Comparison of ENCODE assay signal across 9 cellular contexts in the genomic region with DNA sequence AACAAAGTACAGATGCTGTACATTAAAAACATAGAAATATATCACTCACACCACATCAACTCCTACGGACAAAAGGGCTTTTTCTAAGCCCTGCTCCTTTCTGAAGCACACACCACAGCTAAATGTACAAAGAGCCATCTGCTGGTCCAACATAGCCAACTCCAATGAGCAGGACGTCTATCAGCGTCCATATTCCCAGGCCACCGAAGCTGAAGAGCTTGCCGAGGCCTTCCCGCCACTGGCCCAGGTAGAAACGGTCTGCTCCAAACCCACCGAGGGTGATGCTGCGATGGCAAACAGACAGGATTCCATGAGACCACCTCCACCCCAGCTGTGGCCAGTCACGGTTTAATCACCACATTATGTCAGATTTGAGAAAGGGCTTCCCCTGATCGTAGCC. TPM values are rescaled to one million over a fixed set of nuclear protein-coding genes. Genes with fewer than 3 reads are reported as not detected.
DNase-seq lines count a peak whose midpoint lies in the region; ATAC-seq and TF ChIP-seq lines count a peak whose summit lies in the region.
"Had no signal": no experiment of that assay in that cellular context is flagged by ENCODE, and none has a peak within 500 bp of the region (broad histone marks: within the 10 kb centered on the region; RNA-seq: fewer than 3 reads in every experiment).

No MANE protein-coding gene starts in this region.

- no peaks in the 10 kb centered on the region for H3K9me3 ChIP-seq in AG04450 (ENCODE audit: control insufficient read depth, insufficient read depth, low read length)
- no peaks in the 10 kb centered on the region for H3K9me3 ChIP-seq in mesodermal cell (ENCODE audit: control insufficient read depth, low read length)
- H3K9me3 ChIP-seq: SJSA1 had no signal

- no peak overlapping the region for H3K4me3 ChIP-seq in AG04450 (ENCODE audit: low read depth, low read length)
- no peak overlapping the region for H3K4me3 ChIP-seq in cardiac fibroblast (replicated peaks in 1 of 2; ENCODE audit: low read depth in 2 of 2, low read length in 2 of 2)
- no peak overlapping the region for H3K4me3 ChIP-seq in mesodermal cell (ENCODE audit: extremely low read depth, insufficient read depth, low read length, poor library complexity, severe bottlenecking)
- H3K4me3 ChIP-seq: SJSA1 had no signal

- H3K27ac Mint-ChIP-seq in IgD-negative memory B cell, result peak overlapping the region; percentile 45 to 95 (median 77)

- no peaks in the 10 kb centered on the region for H3K9me3 Mint-ChIP-seq in IgD-negative memory B cell

- no peaks in the 10 kb centered on the region for H3K4me1 ChIP-seq in mesodermal cell (ENCODE audit: control insufficient read depth, insufficient read depth, low read length, poor library complexity, severe bottlenecking)

- WGBS in mesodermal cell (ENCODE audit: insufficient coverage in 2 of 2), 2 experiments, result 89 to 93% methylated on average over 8 to 11 of the region's 11 CpGs

- ATAC-seq in GM21515 (IDR thresholded peaks at IDR 0.05; ENCODE audit: unreplicated experiment), result no peak

- peak overlapping the region in 2 of 4 donors; percentile 2 to 45 for H3K4me3 Mint-ChIP-seq in IgD-negative memory B cell

- peaks cover 4% of the 10 kb centered on the region for H3K36me3 Mint-ChIP-seq in IgD-negative memory B cell

- H3K27ac ChIP-seq in AG04450 (ENCODE audit: low read depth, low read length) (no peak overlapping the region), mesodermal cell (ENCODE audit: low read depth, low read length, severe bottlenecking) (peak overlapping the region; percentile 50)
- H3K27ac ChIP-seq: SJSA1 had no signal

- H3K27me3 Mint-ChIP-seq in IgD-negative memory B cell, result no peaks in the 10 kb centered on the region

- POLR2A ChIA-PET in AG04450 (lab: Yijun Ruan, JAX), result no interaction called here

- H3K4me1 Mint-ChIP-seq in IgD-negative memory B cell, result peaks cover 11 to 24% (median 22%) of the 10 kb centered on the region in 3 donors

- DNase-seq in AG04450 (ENCODE audit: low read depth, low spot score) (no peak), cardiac fibroblast (ENCODE audit: low read depth in 2 of 2) (peak; percentile 39 to 40), SK-N-DZ (ENCODE audit: low spot score) (no peak), NCI-H2196 (lab: John Stamatoyannopoulos, UW; ENCODE audit: unreplicated experiment) (no peak), NCI-H446 (lab: John Stamatoyannopoulos, UW) (no peak)

- TF ChIP-seq CTCF in AG04450 (IDR thresholded peaks at IDR 0.05; ENCODE audit: low read depth, low read length) (0 out of 2 replicates have a peak, but pooled peaks have one; percentile 17), cardiac fibroblast (IDR thresholded peaks at IDR 0.05; ENCODE audit: low read depth, low read length) (peak; percentile 17)

- H3K36me3 ChIP-seq in mesodermal cell (ENCODE audit: control insufficient read depth, insufficient read depth, low read length), result peaks cover 62% of the 10 kb centered on the region

- H3K27me3 ChIP-seq in AG04450 (ENCODE audit: control insufficient read depth, insufficient read depth, low read length), result no peaks in the 10 kb centered on the region
- H3K27me3 ChIP-seq: SJSA1 had no signal

- CTCF ChIA-PET in AG04450 (lab: Charles Lee), result interaction anchor here (0.7 to 8.8 kb wide), 14 partner anchors 9 to 627 kb away, joined by 3 to 232 read pairs (median 8); a partner anchor contains a TSS

RNA-seq across cellular contexts. Expression of a gene that starts 9.8 kb away (rescaled TPM):
- polyA plus RNA-seq in AG04450 (2011; rRNA removed), result 49.0 and 64.2 TPM in 2 replicates
- polyA minus RNA-seq in AG04450 (2011; rRNA and poly(A)+ RNA removed), result 40.9 and 49.9 TPM in 2 replicates
- 30.5 TPM for polyA plus RNA-seq in IgD-negative memory B cell
- polyA plus RNA-seq in mesodermal cell (2013, experiment 1 of 2), result 35.5 TPM
- polyA plus RNA-seq in mesodermal cell (2013, experiment 2 of 2), result 34.2 TPM
- 71.4 and 78.6 TPM in 2 replicates for polyA plus RNA-seq in SK-N-DZ (2014; cell fraction: cytosol; rRNA removed)
- polyA plus RNA-seq in SK-N-DZ (2014; cell fraction: nucleus; rRNA removed), result 82.3 and 85.2 TPM in 2 replicates

Comparison
In these comparisons a context has a peak if more than half of its experiments do, and no peak if none do; other contexts are left out.
1. DNase-seq: peak in cardiac fibroblast (2 of 2); none in AG04450 (single experiment), SK-N-DZ (single experiment), NCI-H2196 (single experiment) and NCI-H446 (0 of 2).